Comparison of ENCODE assay signal across 1 cellular context in genomic region chr4:172871381-172871780, GRCh38.
TF ChIP-seq lines count a peak whose summit lies in the region.

No MANE protein-coding gene starts in this region.

TF ChIP-seq in GM23338, 12 proteins besides CTCF, POLR2A, EP300 and RAD21 (continued from another document):
- TF ChIP-seq, protein P1, sequence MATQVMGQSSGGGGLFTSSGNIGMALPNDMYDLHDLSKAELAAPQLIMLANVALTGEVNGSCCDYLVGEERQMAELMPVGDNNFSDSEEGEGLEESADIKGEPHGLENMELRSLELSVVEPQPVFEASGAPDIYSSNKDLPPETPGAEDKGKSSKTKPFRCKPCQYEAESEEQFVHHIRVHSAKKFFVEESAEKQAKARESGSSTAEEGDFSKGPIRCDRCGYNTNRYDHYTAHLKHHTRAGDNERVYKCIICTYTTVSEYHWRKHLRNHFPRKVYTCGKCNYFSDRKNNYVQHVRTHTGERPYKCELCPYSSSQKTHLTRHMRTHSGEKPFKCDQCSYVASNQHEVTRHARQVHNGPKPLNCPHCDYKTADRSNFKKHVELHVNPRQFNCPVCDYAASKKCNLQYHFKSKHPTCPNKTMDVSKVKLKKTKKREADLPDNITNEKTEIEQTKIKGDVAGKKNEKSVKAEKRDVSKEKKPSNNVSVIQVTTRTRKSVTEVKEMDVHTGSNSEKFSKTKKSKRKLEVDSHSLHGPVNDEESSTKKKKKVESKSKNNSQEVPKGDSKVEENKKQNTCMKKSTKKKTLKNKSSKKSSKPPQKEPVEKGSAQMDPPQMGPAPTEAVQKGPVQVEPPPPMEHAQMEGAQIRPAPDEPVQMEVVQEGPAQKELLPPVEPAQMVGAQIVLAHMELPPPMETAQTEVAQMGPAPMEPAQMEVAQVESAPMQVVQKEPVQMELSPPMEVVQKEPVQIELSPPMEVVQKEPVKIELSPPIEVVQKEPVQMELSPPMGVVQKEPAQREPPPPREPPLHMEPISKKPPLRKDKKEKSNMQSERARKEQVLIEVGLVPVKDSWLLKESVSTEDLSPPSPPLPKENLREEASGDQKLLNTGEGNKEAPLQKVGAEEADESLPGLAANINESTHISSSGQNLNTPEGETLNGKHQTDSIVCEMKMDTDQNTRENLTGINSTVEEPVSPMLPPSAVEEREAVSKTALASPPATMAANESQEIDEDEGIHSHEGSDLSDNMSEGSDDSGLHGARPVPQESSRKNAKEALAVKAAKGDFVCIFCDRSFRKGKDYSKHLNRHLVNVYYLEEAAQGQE (IDR thresholded peaks at IDR 0.05; ENCODE audit: unreplicated experiment), result no peak
- no peak for TF ChIP-seq EZH2 (IDR thresholded peaks at IDR 0.05; ENCODE audit: low read depth, unreplicated experiment)
- no peak for TF ChIP-seq CREB1 (CRISPR knock-in tag; IDR thresholded peaks at IDR 0.05; ENCODE audit: low read depth)
- TF ChIP-seq ZNF114 (CRISPR knock-in tag; IDR thresholded peaks at IDR 0.05), result no peak
- no peak for TF ChIP-seq ETS1 (IDR thresholded peaks at IDR 0.05)
- no peak for TF ChIP-seq STAT1 (IDR thresholded peaks at IDR 0.05; ENCODE audit: unreplicated experiment)
- TF ChIP-seq EZH2phosphoT487 (IDR thresholded peaks at IDR 0.05; ENCODE audit: unreplicated experiment), result no peak
- no peak for TF ChIP-seq POLR2AphosphoS5 (IDR thresholded peaks at IDR 0.05; ENCODE audit: low read depth)
